1 cellular context compared by ENCODE assay signal in the genomic region with DNA sequence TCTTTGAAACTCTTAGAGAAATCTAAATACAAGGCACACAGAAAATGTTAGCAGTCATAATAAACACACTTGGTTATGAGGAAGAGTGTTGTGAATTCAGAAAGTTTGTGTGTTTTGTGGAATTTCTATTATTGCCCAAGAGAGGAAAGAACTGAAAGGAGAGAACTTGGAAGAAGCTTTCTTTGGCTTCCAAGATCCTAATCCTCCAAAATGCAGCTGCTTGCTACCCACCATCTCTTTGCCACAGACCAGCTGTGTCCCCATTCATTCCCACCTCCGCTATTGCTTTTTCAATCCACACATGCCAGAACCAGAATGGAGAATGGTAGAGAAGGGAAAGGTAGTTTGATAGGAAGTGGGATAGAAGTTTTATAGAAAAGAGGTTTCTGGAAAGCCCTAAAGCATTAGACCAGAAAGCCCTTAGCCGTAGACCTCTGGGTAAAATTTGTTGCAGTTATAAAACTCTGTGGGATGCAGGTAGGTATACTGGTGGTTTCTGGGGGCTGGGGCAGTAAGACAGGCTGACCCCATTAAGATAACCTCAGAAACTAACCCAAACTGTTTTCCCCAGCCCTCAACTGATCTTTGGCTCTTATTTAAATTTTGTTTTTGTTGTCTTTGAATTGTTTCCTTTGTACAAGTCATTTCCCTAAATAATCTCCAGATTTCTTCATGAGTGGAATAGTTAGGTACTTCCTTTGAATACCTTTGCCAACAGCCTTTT.
A peak's percentile ranks its signal among the peaks of the same experiment; 100 is the strongest.
TF ChIP-seq lines count a peak whose summit lies in the region.

No MANE protein-coding gene starts in this region.

TF ChIP-seq in IMR-90, 13 proteins besides CTCF, POLR2A, EP300 and RAD21 (continued from another document):
- TF ChIP-seq BHLHE40 (IDR thresholded peaks at IDR 0.05; ENCODE audit: low read depth, low read length), result no peak
- TF ChIP-seq CHD1 (IDR thresholded peaks at IDR 0.05; ENCODE audit: low read depth, low read length), result no peak
- 0 out of 2 replicates have a peak, but pooled peaks have one; percentile 34 for TF ChIP-seq CEBPB (IDR thresholded peaks at IDR 0.05; ENCODE audit: low read depth, low read length)
- TF ChIP-seq USF2 (IDR thresholded peaks at IDR 0.05; ENCODE audit: low read depth, low read length), result no peak
